Comparison of ENCODE assay signal across 11 cellular contexts in genomic region chrX:108270739-108271396, GRCh38.
DNase-seq lines count a peak whose midpoint lies in the region; ATAC-seq and TF ChIP-seq lines count a peak whose summit lies in the region.
"Had no signal": no experiment of that assay in that cellular context is flagged by ENCODE, and none has a peak within 500 bp of the region (broad histone marks: within the 10 kb centered on the region; RNA-seq: fewer than 3 reads in every experiment).

No MANE protein-coding gene starts in this region.

- H3K27ac ChIP-seq in SJCRH30, result no peak overlapping the region

- no peak overlapping the region for H3K4me3 ChIP-seq in SJCRH30
- H3K4me3 ChIP-seq in kidney epithelial cell (ENCODE audit: low read depth, low read length), result no peak overlapping the region

- no peaks in the 10 kb centered on the region for H3K9me3 ChIP-seq in SJCRH30 (replicated peaks)

- peaks cover 8% of the 10 kb centered on the region for H3K4me1 ChIP-seq in SJCRH30

- TF ChIP-seq CTCF in kidney epithelial cell (IDR thresholded peaks at IDR 0.05; ENCODE audit: insufficient read depth, low read length, poor library complexity, severe bottlenecking), result no peak

- H3K27me3 ChIP-seq in SJCRH30 (no peaks in the 10 kb centered on the region), kidney epithelial cell (ENCODE audit: control insufficient read depth, insufficient read depth, low read length) (no peaks in the 10 kb centered on the region)

- peak; percentile 36 for ATAC-seq in HG03354 (IDR thresholded peaks at IDR 0.05; ENCODE audit: poor library complexity, severe bottlenecking, unreplicated experiment)

- DNase-seq in EH (ENCODE audit: low read depth), result peak; percentile 63
- DNase-seq in SJCRH30, result peak; percentile 26 to 47
- peak; percentile 19 for DNase-seq in kidney epithelial cell (ENCODE audit: low read depth)
- no peak for DNase-seq in HUDEP-2 (lab: John Stamatoyannopoulos, UW; ENCODE audit: unreplicated experiment in 76 of 76)
- DNase-seq in NCI-H1930 (lab: John Stamatoyannopoulos, UW), result no peak
- no peak for DNase-seq in LoVo (ENCODE audit: low spot score)
- no peak for DNase-seq in effector CD8-positive, alpha-beta T cell (lab: John Stamatoyannopoulos, UW)
- DNase-seq: CD8-positive, alpha-beta memory T cell; NCI-H2107; T-helper 9 cell had no signal

- H3K36me3 ChIP-seq in SJCRH30 (no peaks in the 10 kb centered on the region), kidney epithelial cell (ENCODE audit: control insufficient read depth, insufficient read depth, low read length) (no peaks in the 10 kb centered on the region)

Comparison
In these comparisons a context has a peak if more than half of its experiments do, and no peak if none do; other contexts are left out.
1. DNase-seq: peak in EH (single experiment), SJCRH30 (2 of 2) and kidney epithelial cell (single experiment); none in HUDEP-2 (0 of 76), NCI-H1930 (0 of 2), LoVo (single experiment) and effector CD8-positive, alpha-beta T cell (single experiment).